ENCODE assay signal across 8 cellular contexts in genomic region chr6:73452107-73452461, GRCh38. TPM values are rescaled to one million over a fixed set of nuclear protein-coding genes. Genes with fewer than 3 reads are reported as not detected.
DNase-seq lines count a peak whose midpoint lies in the region; ATAC-seq and TF ChIP-seq lines count a peak whose summit lies in the region.

Gene CGAS, minus strand, starts transcription at chr6:73452297. Its CDS starts 116 bp downstream, at chr6:73452181.

- TF ChIP-seq POLR2A in heart left ventricle (IDR thresholded peaks at IDR 0.05) (peak in 1 of 2 donors; percentile 42), vagina (IDR thresholded peaks at IDR 0.05) (peak in 1 of 2 donors; percentile 43)

- H3K4me3 Mint-ChIP-seq in activated naive CD8-positive, alpha-beta T cell treated with anti-CD3 and anti-CD28 coated beads for 36 hours = peak within 1 kb of the TSS; percentile 95

- H3K27ac Mint-ChIP-seq in activated naive CD8-positive, alpha-beta T cell treated with anti-CD3 and anti-CD28 coated beads for 36 hours = peak within 1 kb of the TSS; percentile 88

- H3K4me1 ChIP-seq in A673 (ENCODE audit: insufficient read depth, low read length, poor library complexity, severe bottlenecking) (peaks cover 8% of the 10 kb centered on the region), SJCRH30 (no peaks in the 10 kb centered on the region), heart left ventricle (peaks cover 0 to 60% (median 0%) of the 10 kb centered on the region in 12 donors), psoas muscle (peaks cover 7% of the 10 kb centered on the region), vagina (peaks cover 16% of the 10 kb centered on the region)

- WGBS in heart left ventricle, 4 donors = 7 to 19% (median 8%) methylated on average over 12 to 23 of the region's 23 CpGs
- WGBS in psoas muscle, 3 donors = 3 to 9% (median 5%) methylated on average over 23 of the region's 23 CpGs

- DNase-seq in A673 (ENCODE audit: low spot score) (peak; percentile 44), SJCRH30 (peak; percentile 74 to 78), heart left ventricle (peak; percentile 82 to 90 (median 85)), psoas muscle (peak; percentile 78 to 83), vagina (ENCODE audit: extremely low spot score in 2 of 2) (no peak)
- peak; percentile 85 for DNase-seq in activated naive CD8-positive, alpha-beta T cell treated with anti-CD3 and anti-CD28 coated beads for 36 hours

- TF ChIP-seq CTCF in A673 (conservative IDR thresholded peaks at IDR 0.05; ENCODE audit: low read depth, low read length) (no peak), heart left ventricle (IDR thresholded peaks at IDR 0.05) (no peak), psoas muscle (IDR thresholded peaks at IDR 0.05) (no peak), vagina (IDR thresholded peaks at IDR 0.05) (no peak)

- H3K4me3 ChIP-seq in A673 (ENCODE audit: low read depth, low read length, poor library complexity, severe bottlenecking) = peak within 1 kb of the TSS; percentile 43
- peak within 1 kb of the TSS; percentile 72 for H3K4me3 ChIP-seq in SJCRH30
- H3K4me3 ChIP-seq in heart left ventricle = peak within 1 kb of the TSS; percentile 44 to 97 (median 80)
- H3K4me3 ChIP-seq in psoas muscle = peak within 1 kb of the TSS; percentile 78
- H3K4me3 ChIP-seq in vagina = peak within 1 kb of the TSS; percentile 62 to 81

- no peaks in the 10 kb centered on the region for H3K27me3 Mint-ChIP-seq in activated naive CD8-positive, alpha-beta T cell treated with anti-CD3 and anti-CD28 coated beads for 36 hours

- H3K27me3 ChIP-seq in A673 (replicated peaks; ENCODE audit: insufficient read depth, low read depth, low read length, poor library complexity) = no peaks in the 10 kb centered on the region
- H3K27me3 ChIP-seq in SJCRH30 = no peaks in the 10 kb centered on the region
- peaks cover 0 to 10% (median 3%) of the 10 kb centered on the region in 9 donors for H3K27me3 ChIP-seq in heart left ventricle
- peaks cover 0 to 43% (median 2%) of the 10 kb centered on the region in 3 donors for H3K27me3 ChIP-seq in psoas muscle (ENCODE audit: insufficient read depth in 3 of 3, low read length in 2 of 3)
- H3K27me3 ChIP-seq in vagina = no peaks in the 10 kb centered on the region

- CTCF ChIA-PET in A673 (lab: Charles Lee) = no interaction called here

- H3K27ac ChIP-seq in A673 (ENCODE audit: low read depth, low read length, poor library complexity, severe bottlenecking) = peak within 1 kb of the TSS; percentile 48
- H3K27ac ChIP-seq in SJCRH30 = peak within 1 kb of the TSS; percentile 93
- peak within 1 kb of the TSS; percentile 28 to 99 (median 86) for H3K27ac ChIP-seq in heart left ventricle
- H3K27ac ChIP-seq in psoas muscle = peak within 1 kb of the TSS; percentile 70
- H3K27ac ChIP-seq in vagina = peak within 1 kb of the TSS; percentile 91

- peaks cover 18% of the 10 kb centered on the region for H3K4me1 Mint-ChIP-seq in activated naive CD8-positive, alpha-beta T cell treated with anti-CD3 and anti-CD28 coated beads for 36 hours

- peaks cover 2% of the 10 kb centered on the region for H3K9me3 Mint-ChIP-seq in activated naive CD8-positive, alpha-beta T cell treated with anti-CD3 and anti-CD28 coated beads for 36 hours

- no peaks in the 10 kb centered on the region for H3K9me3 ChIP-seq in A673 (ENCODE audit: low read depth, low read length, poor library complexity, severe bottlenecking)
- no peaks in the 10 kb centered on the region for H3K9me3 ChIP-seq in SJCRH30 (replicated peaks)
- no peaks in the 10 kb centered on the region for H3K9me3 ChIP-seq in heart left ventricle
- no peaks in the 10 kb centered on the region for H3K9me3 ChIP-seq in psoas muscle
- H3K9me3 ChIP-seq in vagina = no peaks in the 10 kb centered on the region

- intact Hi-C loops in A673 (cut with micrococcal nuclease; ENCODE audit: unreplicated experiment) = no loop called here
- intact Hi-C loops in heart left ventricle (cut with DNase I) = no loop called here
- intact Hi-C loops in psoas muscle (cut with DNase I) = no loop called here
- intact Hi-C loops in vagina (cut with DNase I) = loop anchor here (10.0 kb wide), 1 partner anchor 73 kb away; the partner anchor contains the start of gene EEF1A1

- ATAC-seq in GM18861 (IDR thresholded peaks at IDR 0.05; ENCODE audit: unreplicated experiment) (peak; percentile 70), HG03103 (IDR thresholded peaks at IDR 0.05; ENCODE audit: low read depth, unreplicated experiment) (peak; percentile 60), heart left ventricle (peak; percentile 73 to 96 (median 94)), psoas muscle (peak; percentile 78 to 83 (median 80))

- no TSS peak for BruUV-seq in A673 (replicated peaks; lab: Mats Ljungman, UMichigan)

- POLR2A ChIA-PET in A673 (lab: Charles Lee; ENCODE audit: low non-redundant PET) = no interaction called here

- no peaks in the 10 kb centered on the region for H3K36me3 ChIP-seq in A673 (ENCODE audit: insufficient read depth, low read length, poor library complexity, severe bottlenecking)
- H3K36me3 ChIP-seq in SJCRH30 = no peaks in the 10 kb centered on the region
- H3K36me3 ChIP-seq in heart left ventricle = peaks cover 0 to 15% (median 6%) of the 10 kb centered on the region in 9 donors
- peaks cover 0 to 6% of the 10 kb centered on the region in 2 donors for H3K36me3 ChIP-seq in psoas muscle (ENCODE audit: insufficient read depth in 1 of 2, low read depth in 1 of 2)
- H3K36me3 ChIP-seq in vagina = no peaks in the 10 kb centered on the region

- peaks cover 33% of the 10 kb centered on the region for H3K36me3 Mint-ChIP-seq in activated naive CD8-positive, alpha-beta T cell treated with anti-CD3 and anti-CD28 coated beads for 36 hours

RNA-seq across cellular contexts. Expression of gene CGAS, which starts in this region (rescaled TPM):
- 4.2 and 4.6 TPM in 2 replicates for total RNA-seq in A673 (2021)
- total RNA-seq in SJCRH30 (2014; rRNA removed; shearing (Covaris generic)) = 16.5 and 17.9 TPM in 2 replicates
- 10 to 100 TPM; 27.9 to 29.5 TPM for total RNA-seq in activated naive CD8-positive, alpha-beta T cell treated with anti-CD3 and anti-CD28 coated beads for 36 hours
- 1 to 10 TPM in 6 of 9 donors, under 1 TPM in 3; 0.50 to 7.6 (median 1.2) TPM for total RNA-seq in heart left ventricle
- polyA plus RNA-seq in heart left ventricle = under 1 TPM; 0.38 to 0.55 TPM
- total RNA-seq in psoas muscle = 1 to 10 TPM in 2 of 4 donors, under 1 TPM in 2; 0.44 to 1.1 (median 0.81) TPM
- polyA plus RNA-seq in psoas muscle = under 1 TPM; 0.27 to 0.36 (median 0.30) TPM
- total RNA-seq in vagina = 8.3 TPM

Comparison
In these comparisons a context has a peak if more than half of its experiments do, and no peak if none do; other contexts are left out.
1. DNase-seq: peak in A673 (single experiment), SJCRH30 (2 of 2), activated naive CD8-positive, alpha-beta T cell treated with anti-CD3 and anti-CD28 coated beads for 36 hours (single experiment), heart left ventricle (5 of 5) and psoas muscle (2 of 2); none in vagina (0 of 2).
2. Peak in every context shown above with its lines, with median percentiles within 50 percentile points of each other: H3K27ac ChIP-seq, H3K4me3 ChIP-seq and ATAC-seq.